In the genomic region with DNA sequence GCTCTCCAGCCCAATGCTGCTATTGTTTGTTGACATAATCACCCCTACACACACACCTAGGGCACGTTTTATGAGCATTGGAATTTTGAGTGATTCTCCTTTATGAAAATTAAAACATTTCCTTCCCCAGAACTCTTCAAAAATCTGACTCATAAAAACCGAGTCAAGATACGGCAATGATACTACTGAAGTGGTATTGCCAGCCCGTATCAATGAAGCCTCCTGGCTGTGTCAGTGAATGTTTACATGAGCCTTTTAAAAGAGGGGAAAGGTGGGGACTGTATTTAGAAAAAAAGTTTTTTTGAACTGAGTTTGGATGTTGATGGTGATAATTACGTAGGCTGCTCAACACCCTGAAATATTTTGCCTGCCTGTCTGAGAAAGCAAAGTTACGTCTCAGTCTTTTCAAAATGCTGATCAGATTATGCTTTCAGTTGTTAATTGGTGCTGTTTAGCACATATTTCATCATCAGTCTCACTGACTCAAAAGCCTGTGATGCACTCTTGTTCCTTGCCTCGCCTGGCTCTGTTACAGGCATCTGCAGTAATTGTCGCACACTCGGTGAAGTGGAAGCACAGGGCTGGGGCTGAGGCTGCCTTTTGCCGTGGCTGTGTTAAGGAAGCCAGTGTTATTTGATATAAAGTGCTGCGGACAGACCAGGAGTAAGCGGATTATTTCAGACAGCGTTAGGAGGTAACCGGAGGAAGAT, we compare ENCODE assay signal across 8 cellular contexts.
DNase-seq lines count a peak whose midpoint lies in the region; ATAC-seq and TF ChIP-seq lines count a peak whose summit lies in the region.
"Had no signal": no experiment of that assay in that cellular context is flagged by ENCODE, and none has a peak within 500 bp of the region (broad histone marks: within the 10 kb centered on the region; RNA-seq: fewer than 3 reads in every experiment).

No MANE protein-coding gene starts in this region.

- H3K36me3 ChIP-seq in left lung (no peaks in the 10 kb centered on the region), transverse colon (no peaks in the 10 kb centered on the region)

- ATAC-seq in left lung: peak; percentile 83

- DNase-seq in NCI-H1436 treated with DMSO at 0.1 percent for 48 hours (lab: John Stamatoyannopoulos, UW) (peak; percentile 79), choroid plexus epithelial cell (ENCODE audit: low read depth) (peak; percentile 72), left lung (peak in 1 of 2 donors; percentile 43), transverse colon (peak; percentile 70), LoVo (ENCODE audit: low spot score) (no peak), NCI-H187 (lab: John Stamatoyannopoulos, UW) (no peak)
- DNase-seq in activated CD4-positive, CD25-positive, alpha-beta regulatory T cell (lab: John Stamatoyannopoulos, UW): no peak
- DNase-seq: T1000 had no signal

- 35 to 45% methylated on average over 7 to 14 of the region's 14 CpGs for WGBS in transverse colon (ENCODE audit: low coverage in 1 of 2), 2 donors

- H3K4me3 ChIP-seq in choroid plexus epithelial cell (ENCODE audit: low read depth, low read length) (peak overlapping the region; percentile 18), left lung (no peak overlapping the region), transverse colon (peak overlapping the region in 1 of 4 donors; percentile 13)

- H3K4me1 ChIP-seq in left lung: no peaks in the 10 kb centered on the region
- H3K4me1 ChIP-seq in transverse colon: peaks cover 0 to 41% (median 30%) of the 10 kb centered on the region in 4 donors

- TF ChIP-seq CTCF in choroid plexus epithelial cell (conservative IDR thresholded peaks at IDR 0.05; ENCODE audit: low read depth, low read length): no peak
- no peak for TF ChIP-seq CTCF in left lung (IDR thresholded peaks at IDR 0.05)
- TF ChIP-seq CTCF in transverse colon (IDR thresholded peaks at IDR 0.05): no peak

- H3K27me3 ChIP-seq in left lung: no peaks in the 10 kb centered on the region
- H3K27me3 ChIP-seq in transverse colon: no peaks in the 10 kb centered on the region

- TF ChIP-seq POLR2A in transverse colon (IDR thresholded peaks at IDR 0.05): peak; percentile 47

- TF ChIP-seq EP300 in transverse colon (IDR thresholded peaks at IDR 0.05; ENCODE audit: low read depth): no peak

- H3K9me3 ChIP-seq in left lung: peaks cover 0 to 16% of the 10 kb centered on the region in 2 donors
- peaks cover 0 to 5% of the 10 kb centered on the region in 2 donors for H3K9me3 ChIP-seq in transverse colon

- intact Hi-C loops in left lung (cut with DNase I): no loop called here
- intact Hi-C loops in transverse colon (cut with DNase I; ENCODE audit: low total_unique reads): no loop called here

- no peak overlapping the region for H3K27ac ChIP-seq in left lung
- peak overlapping the region; percentile 72 to 80 (median 76) for H3K27ac ChIP-seq in transverse colon

- in situ Hi-C loops in transverse colon (cut with MboI; ENCODE audit: low pct_ligation_motif_present in 1 of 4, low pct_unique_long_range_greater_than_20kb in 1 of 4, low sequenced_read_pairs in 3 of 4): no loop called here

Comparison
In these comparisons a context has a peak if more than half of its experiments do, and no peak if none do; other contexts are left out.
1. DNase-seq: peak in NCI-H1436 treated with DMSO at 0.1 percent for 48 hours (single experiment), choroid plexus epithelial cell (single experiment) and transverse colon (single experiment); none in LoVo (single experiment), activated CD4-positive, CD25-positive, alpha-beta regulatory T cell (0 of 4) and NCI-H187 (0 of 2).
2. H3K27ac ChIP-seq: peak in transverse colon (4 of 4); none in left lung (0 of 2).